Comparison of ENCODE assay signal across 1 cellular context in the genomic region with DNA sequence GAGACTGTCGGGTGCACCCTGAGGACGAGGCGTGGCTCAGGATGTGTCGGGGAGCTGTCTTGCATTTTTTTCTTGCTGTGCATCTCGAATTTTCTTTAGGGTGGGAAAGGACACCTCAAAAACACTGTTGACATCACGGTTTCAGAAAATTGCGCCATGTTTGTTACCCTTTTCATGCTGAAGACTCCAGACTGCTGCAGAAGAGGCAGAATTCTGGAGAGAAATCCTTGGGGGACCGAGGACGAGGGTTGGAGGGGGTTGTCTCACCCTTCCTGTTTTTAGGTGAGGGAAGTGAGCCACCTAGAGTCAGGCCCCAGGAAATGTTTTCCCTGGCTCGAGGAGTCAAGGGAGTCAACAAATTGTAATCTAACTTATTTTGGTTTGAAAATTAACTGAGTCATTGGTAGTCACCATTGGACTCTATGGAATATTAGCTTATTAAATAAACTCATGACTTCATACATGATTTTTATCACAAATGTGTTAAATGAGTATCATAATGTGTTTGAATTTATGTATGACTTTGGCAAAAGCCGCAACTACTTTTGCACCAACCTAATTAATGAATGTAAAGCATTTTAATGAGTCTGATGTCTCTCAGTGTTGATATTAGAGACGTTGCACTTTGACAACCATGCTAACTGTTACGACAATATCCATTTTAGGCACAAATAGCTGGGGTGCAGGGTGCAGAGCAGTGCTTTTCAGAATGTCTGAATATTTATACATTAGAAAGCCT.
TF ChIP-seq lines count a peak whose summit lies in the region.

No MANE protein-coding gene starts in this region.

TF ChIP-seq in K562, 482 proteins besides CTCF, POLR2A, EP300 and RAD21 (continued from another document):
- TF ChIP-seq PHTF2 (CRISPR knock-in tag; IDR thresholded peaks at IDR 0.05) (peak; percentile 15; the same call in 1 of the 2 replicates), PHB2 (IDR thresholded peaks at IDR 0.05; ENCODE audit: low read depth) (0 out of 2 replicates have a peak, but pooled peaks have one; percentile 12), EZH2 (IDR thresholded peaks at IDR 0.05; ENCODE audit: borderline replicate concordance, low read depth, low read length) (no peak), SMC3 (conservative IDR thresholded peaks at IDR 0.05; ENCODE audit: insufficient read depth, low read depth, low read length) (peak; percentile 34; the same call in 1 of the 2 replicates), ZNF239 (CRISPR knock-in tag; IDR thresholded peaks at IDR 0.05) (no peak), KDM1A (IDR thresholded peaks at IDR 0.05) (0 out of 4 replicates have a peak, but pooled peaks of 1 of the 2 experiments have one; percentile 7), HDAC2 (IDR thresholded peaks at IDR 0.05) (peak; percentile 14; the same call in 1 of the 2 replicates), MCM3 (IDR thresholded peaks at IDR 0.05) (no peak), SP1 (CRISPR knock-in tag; IDR thresholded peaks at IDR 0.05) (peak; percentile 11; the same call in 1 of the 2 replicates), ZNF830 (CRISPR knock-in tag; IDR thresholded peaks at IDR 0.05) (no peak), CC2D1A (IDR thresholded peaks at IDR 0.05) (peak; percentile 79; the same call in 1 of the 2 replicates), ARID1B (IDR thresholded peaks at IDR 0.05) (0 out of 2 replicates have a peak, but pooled peaks have one; percentile 28), NR2C2 (CRISPR knock-in tag; IDR thresholded peaks at IDR 0.05) (peak; percentile 27; the same call in 1 of the 2 replicates), NR2C2 (tag; IDR thresholded peaks at IDR 0.05) (no peak), C11orf30 (IDR thresholded peaks at IDR 0.05; ENCODE audit: low read depth) (peak; percentile 75), ZNF354B (CRISPR knock-in tag; IDR thresholded peaks at IDR 0.05) (no peak)
- TF ChIP-seq, protein P1, sequence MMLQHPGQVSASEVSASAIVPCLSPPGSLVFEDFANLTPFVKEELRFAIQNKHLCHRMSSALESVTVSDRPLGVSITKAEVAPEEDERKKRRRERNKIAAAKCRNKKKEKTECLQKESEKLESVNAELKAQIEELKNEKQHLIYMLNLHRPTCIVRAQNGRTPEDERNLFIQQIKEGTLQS (IDR thresholded peaks at IDR 0.05) = peak; percentile 32; the same call in 1 of the 2 replicates
- TF ChIP-seq, protein P1 (CRISPR knock-in tag; conservative IDR thresholded peaks at IDR 0.05) = no peak
- TF ChIP-seq, protein P2, sequence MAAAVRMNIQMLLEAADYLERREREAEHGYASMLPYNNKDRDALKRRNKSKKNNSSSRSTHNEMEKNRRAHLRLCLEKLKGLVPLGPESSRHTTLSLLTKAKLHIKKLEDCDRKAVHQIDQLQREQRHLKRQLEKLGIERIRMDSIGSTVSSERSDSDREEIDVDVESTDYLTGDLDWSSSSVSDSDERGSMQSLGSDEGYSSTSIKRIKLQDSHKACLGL (CRISPR knock-in tag; IDR thresholded peaks at IDR 0.05; ENCODE audit: borderline replicate concordance, poor library complexity, severe bottlenecking) = no peak
- TF ChIP-seq, protein P3, sequence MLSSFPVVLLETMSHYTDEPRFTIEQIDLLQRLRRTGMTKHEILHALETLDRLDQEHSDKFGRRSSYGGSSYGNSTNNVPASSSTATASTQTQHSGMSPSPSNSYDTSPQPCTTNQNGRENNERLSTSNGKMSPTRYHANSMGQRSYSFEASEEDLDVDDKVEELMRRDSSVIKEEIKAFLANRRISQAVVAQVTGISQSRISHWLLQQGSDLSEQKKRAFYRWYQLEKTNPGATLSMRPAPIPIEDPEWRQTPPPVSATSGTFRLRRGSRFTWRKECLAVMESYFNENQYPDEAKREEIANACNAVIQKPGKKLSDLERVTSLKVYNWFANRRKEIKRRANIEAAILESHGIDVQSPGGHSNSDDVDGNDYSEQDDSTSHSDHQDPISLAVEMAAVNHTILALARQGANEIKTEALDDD (IDR thresholded peaks at IDR 0.05) = peak; percentile 48; the same call in 1 of the 2 replicates
- TF ChIP-seq, protein P4, sequence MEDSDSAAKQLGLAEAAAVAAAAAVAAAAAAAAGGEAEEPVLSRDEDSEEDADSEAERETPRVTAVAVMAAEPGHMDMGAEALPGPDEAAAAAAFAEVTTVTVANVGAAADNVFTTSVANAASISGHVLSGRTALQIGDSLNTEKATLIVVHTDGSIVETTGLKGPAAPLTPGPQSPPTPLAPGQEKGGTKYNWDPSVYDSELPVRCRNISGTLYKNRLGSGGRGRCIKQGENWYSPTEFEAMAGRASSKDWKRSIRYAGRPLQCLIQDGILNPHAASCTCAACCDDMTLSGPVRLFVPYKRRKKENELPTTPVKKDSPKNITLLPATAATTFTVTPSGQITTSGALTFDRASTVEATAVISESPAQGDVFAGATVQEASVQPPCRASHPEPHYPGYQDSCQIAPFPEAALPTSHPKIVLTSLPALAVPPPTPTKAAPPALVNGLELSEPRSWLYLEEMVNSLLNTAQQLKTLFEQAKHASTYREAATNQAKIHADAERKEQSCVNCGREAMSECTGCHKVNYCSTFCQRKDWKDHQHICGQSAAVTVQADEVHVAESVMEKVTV (CRISPR knock-in tag; IDR thresholded peaks at IDR 0.05) = peak; percentile 68
- TF ChIP-seq, protein P5, sequence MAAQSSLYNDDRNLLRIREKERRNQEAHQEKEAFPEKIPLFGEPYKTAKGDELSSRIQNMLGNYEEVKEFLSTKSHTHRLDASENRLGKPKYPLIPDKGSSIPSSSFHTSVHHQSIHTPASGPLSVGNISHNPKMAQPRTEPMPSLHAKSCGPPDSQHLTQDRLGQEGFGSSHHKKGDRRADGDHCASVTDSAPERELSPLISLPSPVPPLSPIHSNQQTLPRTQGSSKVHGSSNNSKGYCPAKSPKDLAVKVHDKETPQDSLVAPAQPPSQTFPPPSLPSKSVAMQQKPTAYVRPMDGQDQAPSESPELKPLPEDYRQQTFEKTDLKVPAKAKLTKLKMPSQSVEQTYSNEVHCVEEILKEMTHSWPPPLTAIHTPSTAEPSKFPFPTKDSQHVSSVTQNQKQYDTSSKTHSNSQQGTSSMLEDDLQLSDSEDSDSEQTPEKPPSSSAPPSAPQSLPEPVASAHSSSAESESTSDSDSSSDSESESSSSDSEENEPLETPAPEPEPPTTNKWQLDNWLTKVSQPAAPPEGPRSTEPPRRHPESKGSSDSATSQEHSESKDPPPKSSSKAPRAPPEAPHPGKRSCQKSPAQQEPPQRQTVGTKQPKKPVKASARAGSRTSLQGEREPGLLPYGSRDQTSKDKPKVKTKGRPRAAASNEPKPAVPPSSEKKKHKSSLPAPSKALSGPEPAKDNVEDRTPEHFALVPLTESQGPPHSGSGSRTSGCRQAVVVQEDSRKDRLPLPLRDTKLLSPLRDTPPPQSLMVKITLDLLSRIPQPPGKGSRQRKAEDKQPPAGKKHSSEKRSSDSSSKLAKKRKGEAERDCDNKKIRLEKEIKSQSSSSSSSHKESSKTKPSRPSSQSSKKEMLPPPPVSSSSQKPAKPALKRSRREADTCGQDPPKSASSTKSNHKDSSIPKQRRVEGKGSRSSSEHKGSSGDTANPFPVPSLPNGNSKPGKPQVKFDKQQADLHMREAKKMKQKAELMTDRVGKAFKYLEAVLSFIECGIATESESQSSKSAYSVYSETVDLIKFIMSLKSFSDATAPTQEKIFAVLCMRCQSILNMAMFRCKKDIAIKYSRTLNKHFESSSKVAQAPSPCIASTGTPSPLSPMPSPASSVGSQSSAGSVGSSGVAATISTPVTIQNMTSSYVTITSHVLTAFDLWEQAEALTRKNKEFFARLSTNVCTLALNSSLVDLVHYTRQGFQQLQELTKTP (IDR thresholded peaks at IDR 0.05; ENCODE audit: low read depth in 1 of 2, partially characterized antibody in 2 of 2) = peak in 1 of 2 experiments; percentile 54
- TF ChIP-seq, protein P6, sequence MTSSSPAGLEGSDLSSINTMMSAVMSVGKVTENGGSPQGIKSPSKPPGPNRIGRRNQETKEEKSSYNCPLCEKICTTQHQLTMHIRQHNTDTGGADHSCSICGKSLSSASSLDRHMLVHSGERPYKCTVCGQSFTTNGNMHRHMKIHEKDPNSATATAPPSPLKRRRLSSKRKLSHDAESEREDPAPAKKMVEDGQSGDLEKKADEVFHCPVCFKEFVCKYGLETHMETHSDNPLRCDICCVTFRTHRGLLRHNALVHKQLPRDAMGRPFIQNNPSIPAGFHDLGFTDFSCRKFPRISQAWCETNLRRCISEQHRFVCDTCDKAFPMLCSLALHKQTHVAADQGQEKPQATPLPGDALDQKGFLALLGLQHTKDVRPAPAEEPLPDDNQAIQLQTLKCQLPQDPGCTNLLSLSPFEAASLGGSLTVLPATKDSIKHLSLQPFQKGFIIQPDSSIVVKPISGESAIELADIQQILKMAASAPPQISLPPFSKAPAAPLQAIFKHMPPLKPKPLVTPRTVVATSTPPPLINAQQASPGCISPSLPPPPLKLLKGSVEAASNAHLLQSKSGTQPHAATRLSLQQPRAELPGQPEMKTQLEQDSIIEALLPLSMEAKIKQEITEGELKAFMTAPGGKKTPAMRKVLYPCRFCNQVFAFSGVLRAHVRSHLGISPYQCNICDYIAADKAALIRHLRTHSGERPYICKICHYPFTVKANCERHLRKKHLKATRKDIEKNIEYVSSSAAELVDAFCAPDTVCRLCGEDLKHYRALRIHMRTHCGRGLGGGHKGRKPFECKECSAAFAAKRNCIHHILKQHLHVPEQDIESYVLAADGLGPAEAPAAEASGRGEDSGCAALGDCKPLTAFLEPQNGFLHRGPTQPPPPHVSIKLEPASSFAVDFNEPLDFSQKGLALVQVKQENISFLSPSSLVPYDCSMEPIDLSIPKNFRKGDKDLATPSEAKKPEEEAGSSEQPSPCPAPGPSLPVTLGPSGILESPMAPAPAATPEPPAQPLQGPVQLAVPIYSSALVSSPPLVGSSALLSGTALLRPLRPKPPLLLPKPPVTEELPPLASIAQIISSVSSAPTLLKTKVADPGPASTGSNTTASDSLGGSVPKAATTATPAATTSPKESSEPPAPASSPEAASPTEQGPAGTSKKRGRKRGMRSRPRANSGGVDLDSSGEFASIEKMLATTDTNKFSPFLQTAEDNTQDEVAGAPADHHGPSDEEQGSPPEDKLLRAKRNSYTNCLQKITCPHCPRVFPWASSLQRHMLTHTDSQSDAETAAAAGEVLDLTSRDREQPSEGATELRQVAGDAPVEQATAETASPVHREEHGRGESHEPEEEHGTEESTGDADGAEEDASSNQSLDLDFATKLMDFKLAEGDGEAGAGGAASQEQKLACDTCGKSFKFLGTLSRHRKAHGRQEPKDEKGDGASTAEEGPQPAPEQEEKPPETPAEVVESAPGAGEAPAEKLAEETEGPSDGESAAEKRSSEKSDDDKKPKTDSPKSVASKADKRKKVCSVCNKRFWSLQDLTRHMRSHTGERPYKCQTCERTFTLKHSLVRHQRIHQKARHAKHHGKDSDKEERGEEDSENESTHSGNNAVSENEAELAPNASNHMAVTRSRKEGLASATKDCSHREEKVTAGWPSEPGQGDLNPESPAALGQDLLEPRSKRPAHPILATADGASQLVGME (CRISPR knock-in tag; IDR thresholded peaks at IDR 0.05) = no peak
- TF ChIP-seq, protein P7, sequence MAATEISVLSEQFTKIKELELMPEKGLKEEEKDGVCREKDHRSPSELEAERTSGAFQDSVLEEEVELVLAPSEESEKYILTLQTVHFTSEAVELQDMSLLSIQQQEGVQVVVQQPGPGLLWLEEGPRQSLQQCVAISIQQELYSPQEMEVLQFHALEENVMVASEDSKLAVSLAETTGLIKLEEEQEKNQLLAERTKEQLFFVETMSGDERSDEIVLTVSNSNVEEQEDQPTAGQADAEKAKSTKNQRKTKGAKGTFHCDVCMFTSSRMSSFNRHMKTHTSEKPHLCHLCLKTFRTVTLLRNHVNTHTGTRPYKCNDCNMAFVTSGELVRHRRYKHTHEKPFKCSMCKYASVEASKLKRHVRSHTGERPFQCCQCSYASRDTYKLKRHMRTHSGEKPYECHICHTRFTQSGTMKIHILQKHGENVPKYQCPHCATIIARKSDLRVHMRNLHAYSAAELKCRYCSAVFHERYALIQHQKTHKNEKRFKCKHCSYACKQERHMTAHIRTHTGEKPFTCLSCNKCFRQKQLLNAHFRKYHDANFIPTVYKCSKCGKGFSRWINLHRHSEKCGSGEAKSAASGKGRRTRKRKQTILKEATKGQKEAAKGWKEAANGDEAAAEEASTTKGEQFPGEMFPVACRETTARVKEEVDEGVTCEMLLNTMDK (IDR thresholded peaks at IDR 0.05; ENCODE audit: borderline replicate concordance, insufficient read depth, low read depth, low read length, poor library complexity, severe bottlenecking) = peak; percentile 35
- TF ChIP-seq, protein P8, sequence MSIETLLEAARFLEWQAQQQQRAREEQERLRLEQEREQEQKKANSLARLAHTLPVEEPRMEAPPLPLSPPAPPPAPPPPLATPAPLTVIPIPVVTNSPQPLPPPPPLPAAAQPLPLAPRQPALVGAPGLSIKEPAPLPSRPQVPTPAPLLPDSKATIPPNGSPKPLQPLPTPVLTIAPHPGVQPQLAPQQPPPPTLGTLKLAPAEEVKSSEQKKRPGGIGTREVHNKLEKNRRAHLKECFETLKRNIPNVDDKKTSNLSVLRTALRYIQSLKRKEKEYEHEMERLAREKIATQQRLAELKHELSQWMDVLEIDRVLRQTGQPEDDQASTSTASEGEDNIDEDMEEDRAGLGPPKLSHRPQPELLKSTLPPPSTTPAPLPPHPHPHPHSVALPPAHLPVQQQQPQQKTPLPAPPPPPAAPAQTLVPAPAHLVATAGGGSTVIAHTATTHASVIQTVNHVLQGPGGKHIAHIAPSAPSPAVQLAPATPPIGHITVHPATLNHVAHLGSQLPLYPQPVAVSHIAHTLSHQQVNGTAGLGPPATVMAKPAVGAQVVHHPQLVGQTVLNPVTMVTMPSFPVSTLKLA (conservative IDR thresholded peaks at IDR 0.05) = peak; percentile 10 to 38; a peak in 3 of 4 replicates
- TF ChIP-seq, protein P9, sequence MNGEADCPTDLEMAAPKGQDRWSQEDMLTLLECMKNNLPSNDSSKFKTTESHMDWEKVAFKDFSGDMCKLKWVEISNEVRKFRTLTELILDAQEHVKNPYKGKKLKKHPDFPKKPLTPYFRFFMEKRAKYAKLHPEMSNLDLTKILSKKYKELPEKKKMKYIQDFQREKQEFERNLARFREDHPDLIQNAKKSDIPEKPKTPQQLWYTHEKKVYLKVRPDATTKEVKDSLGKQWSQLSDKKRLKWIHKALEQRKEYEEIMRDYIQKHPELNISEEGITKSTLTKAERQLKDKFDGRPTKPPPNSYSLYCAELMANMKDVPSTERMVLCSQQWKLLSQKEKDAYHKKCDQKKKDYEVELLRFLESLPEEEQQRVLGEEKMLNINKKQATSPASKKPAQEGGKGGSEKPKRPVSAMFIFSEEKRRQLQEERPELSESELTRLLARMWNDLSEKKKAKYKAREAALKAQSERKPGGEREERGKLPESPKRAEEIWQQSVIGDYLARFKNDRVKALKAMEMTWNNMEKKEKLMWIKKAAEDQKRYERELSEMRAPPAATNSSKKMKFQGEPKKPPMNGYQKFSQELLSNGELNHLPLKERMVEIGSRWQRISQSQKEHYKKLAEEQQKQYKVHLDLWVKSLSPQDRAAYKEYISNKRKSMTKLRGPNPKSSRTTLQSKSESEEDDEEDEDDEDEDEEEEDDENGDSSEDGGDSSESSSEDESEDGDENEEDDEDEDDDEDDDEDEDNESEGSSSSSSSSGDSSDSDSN (IDR thresholded peaks at IDR 0.05; ENCODE audit: borderline replicate concordance in 1 of 2, low read depth in 2 of 2, low read length in 2 of 2) = 0 out of 4 replicates have a peak, but pooled peaks of 1 of the 2 experiments have one; percentile 57
- TF ChIP-seq, protein P10, sequence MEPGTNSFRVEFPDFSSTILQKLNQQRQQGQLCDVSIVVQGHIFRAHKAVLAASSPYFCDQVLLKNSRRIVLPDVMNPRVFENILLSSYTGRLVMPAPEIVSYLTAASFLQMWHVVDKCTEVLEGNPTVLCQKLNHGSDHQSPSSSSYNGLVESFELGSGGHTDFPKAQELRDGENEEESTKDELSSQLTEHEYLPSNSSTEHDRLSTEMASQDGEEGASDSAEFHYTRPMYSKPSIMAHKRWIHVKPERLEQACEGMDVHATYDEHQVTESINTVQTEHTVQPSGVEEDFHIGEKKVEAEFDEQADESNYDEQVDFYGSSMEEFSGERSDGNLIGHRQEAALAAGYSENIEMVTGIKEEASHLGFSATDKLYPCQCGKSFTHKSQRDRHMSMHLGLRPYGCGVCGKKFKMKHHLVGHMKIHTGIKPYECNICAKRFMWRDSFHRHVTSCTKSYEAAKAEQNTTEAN (CRISPR knock-in tag; IDR thresholded peaks at IDR 0.05) = no peak
